ENCODE assay signal across 1 cellular context in the genomic region with DNA sequence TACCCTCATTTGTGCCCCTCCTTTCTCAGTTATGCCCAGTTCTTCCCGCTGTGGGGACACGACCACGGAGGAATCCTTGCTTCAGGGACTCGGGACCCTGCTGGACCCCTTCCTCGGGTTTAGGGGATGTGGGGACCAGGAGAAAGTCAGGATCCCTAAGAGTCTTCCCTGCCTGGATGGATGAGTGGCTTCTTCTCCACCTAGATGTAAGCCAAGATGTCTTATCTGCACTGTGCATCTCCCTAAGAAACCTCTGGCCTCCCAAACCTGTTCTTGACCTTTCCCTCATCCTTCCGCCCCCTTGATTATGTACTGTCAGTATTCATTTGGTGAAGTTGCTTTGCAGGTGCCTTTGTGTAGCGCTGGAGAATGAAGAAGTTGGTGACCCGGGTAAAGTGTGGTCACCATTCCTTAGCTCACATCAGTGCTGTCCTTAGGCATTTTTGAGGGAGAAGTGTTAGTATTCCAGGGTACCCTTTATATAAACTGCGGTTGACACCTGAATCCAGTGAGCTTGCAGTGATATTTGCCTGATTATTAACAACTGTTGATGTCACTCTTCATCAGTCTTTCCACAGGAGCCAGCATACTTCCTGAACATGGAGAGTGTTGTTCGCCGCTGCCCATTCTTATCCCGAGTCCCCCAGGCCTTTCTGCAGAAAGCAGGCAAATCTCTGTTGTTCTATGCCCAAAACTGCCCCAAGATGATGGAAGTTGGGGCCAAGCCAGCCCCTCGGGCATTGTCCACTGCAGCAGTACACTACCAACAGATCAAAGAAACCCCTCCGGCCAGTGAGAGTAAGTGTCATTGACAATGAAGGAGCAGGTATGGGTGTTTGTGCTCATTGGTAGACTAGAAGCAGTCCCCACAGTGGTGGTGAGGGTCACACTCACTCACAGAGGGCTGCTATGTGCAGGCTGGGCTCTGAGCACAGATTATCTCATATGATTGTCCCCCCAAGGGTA.
TF ChIP-seq lines count a peak whose summit lies in the region.

No MANE protein-coding gene starts in this region.

TF ChIP-seq in IMR-90, 13 proteins besides CTCF, POLR2A, EP300 and RAD21 (continued from another document):
- TF ChIP-seq, protein P1, sequence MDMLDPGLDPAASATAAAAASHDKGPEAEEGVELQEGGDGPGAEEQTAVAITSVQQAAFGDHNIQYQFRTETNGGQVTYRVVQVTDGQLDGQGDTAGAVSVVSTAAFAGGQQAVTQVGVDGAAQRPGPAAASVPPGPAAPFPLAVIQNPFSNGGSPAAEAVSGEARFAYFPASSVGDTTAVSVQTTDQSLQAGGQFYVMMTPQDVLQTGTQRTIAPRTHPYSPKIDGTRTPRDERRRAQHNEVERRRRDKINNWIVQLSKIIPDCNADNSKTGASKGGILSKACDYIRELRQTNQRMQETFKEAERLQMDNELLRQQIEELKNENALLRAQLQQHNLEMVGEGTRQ (IDR thresholded peaks at IDR 0.05; ENCODE audit: low read depth, low read length), result no peak
- no peak for TF ChIP-seq CEBPB (IDR thresholded peaks at IDR 0.05; ENCODE audit: low read depth, low read length)
- TF ChIP-seq MAZ (IDR thresholded peaks at IDR 0.05; ENCODE audit: borderline replicate concordance, low read depth, low read length), result no peak
- no peak for TF ChIP-seq RCOR1 (IDR thresholded peaks at IDR 0.05; ENCODE audit: insufficient replicate concordance, low read length)
- no peak for TF ChIP-seq ELK1 (IDR thresholded peaks at IDR 0.05; ENCODE audit: borderline replicate concordance, low read depth, low read length)
